8 cellular contexts compared by ENCODE assay signal in genomic region chr18:57621252-57621607, GRCh38. TPM values are rescaled to one million over a fixed set of nuclear protein-coding genes. Genes with fewer than 3 reads are reported as not detected.
DNase-seq lines count a peak whose midpoint lies in the region; ATAC-seq and TF ChIP-seq lines count a peak whose summit lies in the region.

No MANE protein-coding gene starts in this region.

- H4K8ac ChIP-seq in trophoblast cell (ENCODE audit: low read depth, low read length): peak overlapping the region; percentile 78

- peaks cover 6% of the 10 kb centered on the region for H3K79me2 ChIP-seq in trophoblast cell (ENCODE audit: control insufficient read depth, insufficient read depth, low read length, poor library complexity)

- peak overlapping the region; percentile 15 for H2BK5ac ChIP-seq in trophoblast cell (ENCODE audit: low read depth, low read length, poor library complexity)

- H2AFZ ChIP-seq in trophoblast cell (ENCODE audit: insufficient read depth, low read length, poor library complexity): peak overlapping the region; percentile 24

- no peaks in the 10 kb centered on the region for H3K9me3 Mint-ChIP-seq in activated CD8-positive, alpha-beta T cell treated with anti-CD3 and anti-CD28 coated beads for 36 hours

- intact Hi-C loops in activated CD8-positive, alpha-beta T cell treated with anti-CD3 and anti-CD28 coated beads for 36 hours (cut with micrococcal nuclease): no loop called here

- H4K91ac ChIP-seq in trophoblast cell (ENCODE audit: low read depth, low read length): peak overlapping the region; percentile 72

- TF ChIP-seq CTCF in AG09309 (IDR thresholded peaks at IDR 0.05; ENCODE audit: control insufficient read depth, insufficient read depth, low read depth, low read length, missing control alignments): no peak
- TF ChIP-seq CTCF in activated CD8-positive, alpha-beta T cell treated with anti-CD3 and anti-CD28 coated beads for 36 hours (IDR thresholded peaks at IDR 0.05): no peak

- H3K9ac ChIP-seq in trophoblast cell (ENCODE audit: low read length): peak overlapping the region; percentile 75

- H3K36me3 Mint-ChIP-seq in activated CD8-positive, alpha-beta T cell treated with anti-CD3 and anti-CD28 coated beads for 36 hours (ENCODE audit: low read depth): peaks cover 29% of the 10 kb centered on the region

- no peak overlapping the region for H2BK12ac ChIP-seq in trophoblast cell (ENCODE audit: low read length)

- H3K27me3 ChIP-seq in trophoblast cell (ENCODE audit: insufficient read depth, low read length): no peaks in the 10 kb centered on the region

- no peaks in the 10 kb centered on the region for H3K4me1 ChIP-seq in trophoblast cell (ENCODE audit: control insufficient read depth in 1 of 2, insufficient read depth in 2 of 2, low read length in 2 of 2)

- peak overlapping the region; percentile 62 for H3K14ac ChIP-seq in trophoblast cell (ENCODE audit: low read length)

- peak overlapping the region; percentile 61 for H4K12ac ChIP-seq in trophoblast cell (ENCODE audit: low read depth, low read length)

- peak overlapping the region; percentile 91 for H3K4ac ChIP-seq in trophoblast cell (ENCODE audit: low read depth, low read length)

- peak overlapping the region; percentile 48 for H3K18ac ChIP-seq in trophoblast cell (ENCODE audit: low read length)

- peak overlapping the region; percentile 39 for H3K27ac ChIP-seq in trophoblast cell (ENCODE audit: low read depth, low read length)

- POLR2A ChIA-PET in activated CD8-positive, alpha-beta T cell treated with anti-CD3 and anti-CD28 coated beads for 36 hours (lab: Charles Lee): interaction anchor here (0.7 to 3.7 kb wide), 5 partner anchors 8 to 46 kb away, joined by 3 to 22 read pairs (median 4); no protein-coding TSS in a partner anchor

- ATAC-seq in GM18519 (IDR thresholded peaks at IDR 0.05; ENCODE audit: low FRiP score, unreplicated experiment) (peak; percentile 4), HG03097 (IDR thresholded peaks at IDR 0.05; ENCODE audit: low FRiP score, unreplicated experiment) (peak; percentile 5)
- peak; percentile 19 for ATAC-seq in activated CD8-positive, alpha-beta T cell treated with anti-CD3 and anti-CD28 coated beads for 36 hours

- no peak overlapping the region for H2AK5ac ChIP-seq in trophoblast cell (ENCODE audit: low read length)

- H3K4me1 Mint-ChIP-seq in activated CD8-positive, alpha-beta T cell treated with anti-CD3 and anti-CD28 coated beads for 36 hours (ENCODE audit: low read depth): peaks cover 23% of the 10 kb centered on the region

- no peaks in the 10 kb centered on the region for H3K27me3 Mint-ChIP-seq in activated CD8-positive, alpha-beta T cell treated with anti-CD3 and anti-CD28 coated beads for 36 hours

- peaks cover 6 to 13% of the 10 kb centered on the region in 2 experiments for H3K36me3 ChIP-seq in trophoblast cell (ENCODE audit: control insufficient read depth in 1 of 2, insufficient read depth in 2 of 2, low read length in 2 of 2)

- DNase-seq in AG09309 (ENCODE audit: low read depth) (no peak), glomerular visceral epithelial cell (ENCODE audit: extremely low spot score) (peak; percentile 22), trophoblast cell (peak in 1 of 2 donors; percentile 34), 8988T (no peak), NCI-H226 (no peak)
- DNase-seq in activated CD8-positive, alpha-beta T cell treated with anti-CD3 and anti-CD28 coated beads for 36 hours: no peak

- H3K23ac ChIP-seq in trophoblast cell (ENCODE audit: low read length): no peak overlapping the region

- peak overlapping the region; percentile 86 for H3K4me3 Mint-ChIP-seq in activated CD8-positive, alpha-beta T cell treated with anti-CD3 and anti-CD28 coated beads for 36 hours

- H3K4me3 ChIP-seq in AG09309 (ENCODE audit: control insufficient read depth, low read depth, low read length) (peak overlapping the region; percentile 90), trophoblast cell (ENCODE audit: low read depth, low read length) (peak overlapping the region; percentile 83)

- CTCF ChIA-PET in activated CD8-positive, alpha-beta T cell treated with anti-CD3 and anti-CD28 coated beads for 36 hours (lab: Charles Lee): interaction anchor here (1.0 to 2.0 kb wide), 3 partner anchors 9 to 234 kb away, joined by 3 to 7 read pairs (median 3); no protein-coding TSS in a partner anchor

- no peaks in the 10 kb centered on the region for H3K9me3 ChIP-seq in trophoblast cell (ENCODE audit: insufficient read depth, low read depth, low read length)

- peak overlapping the region; percentile 93 for H3K27ac Mint-ChIP-seq in activated CD8-positive, alpha-beta T cell treated with anti-CD3 and anti-CD28 coated beads for 36 hours

- H3K4me2 ChIP-seq in trophoblast cell (ENCODE audit: low read length): peak overlapping the region; percentile 58

- no CpG with 5 or more reads among the region's 20 CpGs for WGBS in trophoblast cell (ENCODE audit: extremely low coverage, insufficient coverage, insufficient read length)

- H3K79me1 ChIP-seq in trophoblast cell (ENCODE audit: low read length): peaks cover 7% of the 10 kb centered on the region

- H2BK120ac ChIP-seq in trophoblast cell (ENCODE audit: insufficient read depth, low read length, poor library complexity): peak overlapping the region; percentile 19

RNA-seq across cellular contexts. Expression of gene NARS1, which starts 0.4 kb away (rescaled TPM):
- 100 to 1,000 TPM; 106 to 109 TPM for total RNA-seq in activated CD8-positive, alpha-beta T cell treated with anti-CD3 and anti-CD28 coated beads for 36 hours
- 125 and 130 TPM in 2 replicates for polyA plus RNA-seq in trophoblast cell (2013)

RNA-seq across cellular contexts. Expression of gene FECH, which starts 34.7 kb away (rescaled TPM):
- 10 to 100 TPM; 25.5 to 28.8 TPM for total RNA-seq in activated CD8-positive, alpha-beta T cell treated with anti-CD3 and anti-CD28 coated beads for 36 hours
- 29.9 and 31.6 TPM in 2 replicates for polyA plus RNA-seq in trophoblast cell (2013)
